ENCODE assay signal across 8 cellular contexts in genomic region chr1:27521336-27522147, GRCh38. TPM values are rescaled to one million over a fixed set of nuclear protein-coding genes. Genes with fewer than 3 reads are reported as not detected.
A peak's percentile ranks its signal among the peaks of the same experiment; 100 is the strongest.
DNase-seq lines count a peak whose midpoint lies in the region; ATAC-seq, FAIRE-seq and TF ChIP-seq lines count a peak whose summit lies in the region.

No MANE protein-coding gene starts in this region.

- dilution Hi-C loops in IMR-90 (cut with HindIII; ENCODE audit: low sequenced_read_pairs, unreplicated experiment) = no loop called here

- peak overlapping the region; percentile 0; the same call in 1 of the 2 replicates for H3K4ac ChIP-seq in IMR-90 (ENCODE audit: low read depth, low read length)

- ATAC-seq in IMR-90 (ENCODE audit: low read depth) (no peak), HG02610 (IDR thresholded peaks at IDR 0.05; ENCODE audit: unreplicated experiment) (no peak), GM19455 (IDR thresholded peaks at IDR 0.05; ENCODE audit: unreplicated experiment) (no peak)

- H2BK120ac ChIP-seq in IMR-90 (ENCODE audit: low read depth, low read length) = no peak overlapping the region; the same call in 1 of the 2 replicates

- no peak for TF ChIP-seq POLR2A in IMR-90 (IDR thresholded peaks at IDR 0.05; ENCODE audit: low read depth, low read length)

- H3K56ac ChIP-seq in IMR-90 (ENCODE audit: extremely low read depth, insufficient read depth, low read length) = no peak overlapping the region

- in situ Hi-C loops in IMR-90 (cut with MboI; ENCODE audit: low sequenced_read_pairs) = no loop called here

- DNase-seq in IMR-90 (no peak), head of caudate nucleus (peak in 35 of 42 donors; percentile 42 to 85 (median 64)), urothelium cell line (ENCODE audit: low spot score) (no peak), EL (no peak)
- peak; percentile 78 for DNase-seq in activated T-cell treated with anti-CD3 and anti-CD28 coated beads, Interleukin-2, amount 50 U/mL, for 24 hours
- peak; percentile 68 for DNase-seq in stimulated activated CD4-positive, alpha-beta T cell treated with anti-CD3 and anti-CD28 coated beads, Interleukin-15, amount 100 ng/mL, for 24 hours

- H3K18ac ChIP-seq in IMR-90 (ENCODE audit: low read depth, low read length) = no peak overlapping the region

- BruUV-seq in IMR-90 (replicated peaks; lab: Mats Ljungman, UMichigan) = no TSS peak

- no peaks in the 10 kb centered on the region for H3K9me3 Mint-ChIP-seq in activated T-cell treated with anti-CD3 and anti-CD28 coated beads, Interleukin-2, amount 50 U/mL, for 24 hours

- H3K14ac ChIP-seq in IMR-90 (replicated peaks; ENCODE audit: low read depth, low read length) = peak overlapping the region; percentile 28; the same call in 1 of the 2 replicates

- 57% methylated on average over 10 of the region's 28 CpGs; no CpG with 5 or more reads in 1 of the 2 experiments for WGBS in IMR-90 (ENCODE audit: extremely low coverage in 2 of 2, insufficient read length in 1 of 2), 2 experiments

- TF ChIP-seq CTCF in IMR-90 (conservative IDR thresholded peaks at IDR 0.05; ENCODE audit: low read depth, low read length) = no peak

- H3K4me2 ChIP-seq in IMR-90 (ENCODE audit: low read depth, low read length) = no peak overlapping the region

- no peak overlapping the region; the same call in 1 of the 2 replicates for H4K91ac ChIP-seq in IMR-90 (ENCODE audit: insufficient read depth, low read depth, low read length)

- H3K9me1 ChIP-seq in IMR-90 (ENCODE audit: insufficient read depth, low read length) = peaks cover 14% of the 10 kb centered on the region

- no peaks in the 10 kb centered on the region for H3K9me3 ChIP-seq in IMR-90 (ENCODE audit: control insufficient read depth, insufficient read depth, low read length)

- H2BK5ac ChIP-seq in IMR-90 (ENCODE audit: low read depth, low read length, poor library complexity, severe bottlenecking) = no peak overlapping the region

- peaks cover 0 to 9% of the 10 kb centered on the region in 2 experiments; a peak in 2 of 4 replicates for H3K79me1 ChIP-seq in IMR-90 (ENCODE audit: low read depth in 1 of 2, low read length in 2 of 2)

- H2BK15ac ChIP-seq in IMR-90 (ENCODE audit: low read depth, low read length) = no peak overlapping the region

- POLR2A ChIA-PET in IMR-90 (lab: Charles Lee; ENCODE audit: unreplicated experiment) = no interaction called here

- no peak overlapping the region for H2BK20ac ChIP-seq in IMR-90 (ENCODE audit: low read depth, low read length)

- no peak overlapping the region for H3K9ac ChIP-seq in IMR-90 (ENCODE audit: low read depth, low read length)

- no peaks in the 10 kb centered on the region for H3K27me3 Mint-ChIP-seq in activated T-cell treated with anti-CD3 and anti-CD28 coated beads, Interleukin-2, amount 50 U/mL, for 24 hours

- intact Hi-C loops in IMR-90 (cut with micrococcal nuclease) (no loop called here), head of caudate nucleus (cut with DNase I) (no loop called here)

- H3K4me1 Mint-ChIP-seq in activated T-cell treated with anti-CD3 and anti-CD28 coated beads, Interleukin-2, amount 50 U/mL, for 24 hours (ENCODE audit: low read depth) = peaks cover 75% of the 10 kb centered on the region

- H2AK5ac ChIP-seq in IMR-90 (ENCODE audit: low read depth, low read length) = no peak overlapping the region

- peak overlapping the region; percentile 80; the same call in 1 of the 2 replicates for H3K23ac ChIP-seq in IMR-90 (ENCODE audit: low read depth, low read length)

- H3K4me3 Mint-ChIP-seq in activated T-cell treated with anti-CD3 and anti-CD28 coated beads, Interleukin-2, amount 50 U/mL, for 24 hours = peak overlapping the region; percentile 88

- no peak overlapping the region for H3K4me3 ChIP-seq in IMR-90 (ENCODE audit: insufficient read depth, low read depth, low read length)

- H4K8ac ChIP-seq in IMR-90 (ENCODE audit: low read depth in 2 of 2, low read length in 2 of 2) = peak overlapping the region in 1 of 2 experiments; percentile 16; a peak in 1 of 4 replicates

- H3K4me1 ChIP-seq in IMR-90 (ENCODE audit: control insufficient read depth, insufficient read depth, low read length) = peaks cover 21% of the 10 kb centered on the region

- no peak for FAIRE-seq in urothelium cell line (lab: Jason Lieb, UNC)

- peak overlapping the region; percentile 92 for H3K27ac Mint-ChIP-seq in activated T-cell treated with anti-CD3 and anti-CD28 coated beads, Interleukin-2, amount 50 U/mL, for 24 hours

- H4K5ac ChIP-seq in IMR-90 (ENCODE audit: low read depth, low read length) = no peak overlapping the region; the same call in 1 of the 2 replicates

- CTCF ChIA-PET in IMR-90 (lab: Yijun Ruan, JAX) = no interaction called here

- H3K27me3 ChIP-seq in IMR-90 (ENCODE audit: control insufficient read depth, insufficient read depth, low read length) = no peaks in the 10 kb centered on the region

- no peaks in the 10 kb centered on the region for H3K36me3 ChIP-seq in IMR-90 (ENCODE audit: control insufficient read depth, insufficient read depth, low read length)

- H3K36me3 Mint-ChIP-seq in activated T-cell treated with anti-CD3 and anti-CD28 coated beads, Interleukin-2, amount 50 U/mL, for 24 hours (ENCODE audit: low read depth) = peaks cover 7% of the 10 kb centered on the region

- peak overlapping the region; percentile 78 for H2AFZ ChIP-seq in IMR-90 (replicated peaks; ENCODE audit: low read length, poor library complexity)

- no peak overlapping the region for H3K27ac ChIP-seq in IMR-90 (ENCODE audit: insufficient read depth, low read length)

- peak overlapping the region; percentile 62 for H2AK9ac ChIP-seq in IMR-90 (replicated peaks; ENCODE audit: low read depth, low read length, poor library complexity)

- H4K20me1 ChIP-seq in IMR-90 (ENCODE audit: insufficient read depth, low read length) = no peaks in the 10 kb centered on the region

- TF ChIP-seq RAD21 in IMR-90 (IDR thresholded peaks at IDR 0.05; ENCODE audit: low read length) = no peak

TF ChIP-seq in IMR-90, 13 proteins besides CTCF, POLR2A, EP300 and RAD21:
- no peak for TF ChIP-seq USF2 (IDR thresholded peaks at IDR 0.05; ENCODE audit: low read depth, low read length)
- TF ChIP-seq MAZ (IDR thresholded peaks at IDR 0.05; ENCODE audit: borderline replicate concordance, low read depth, low read length) = no peak
- no peak for TF ChIP-seq FOS (IDR thresholded peaks at IDR 0.05; ENCODE audit: low read depth, low read length)
- TF ChIP-seq NFE2L2 (IDR thresholded peaks at IDR 0.05; ENCODE audit: low read depth, low read length) = no peak
- no peak for TF ChIP-seq CEBPB (IDR thresholded peaks at IDR 0.05; ENCODE audit: low read depth, low read length)
- TF ChIP-seq CHD1 (IDR thresholded peaks at IDR 0.05; ENCODE audit: low read depth, low read length) = no peak
- TF ChIP-seq SMC3 (IDR thresholded peaks at IDR 0.05; ENCODE audit: low read depth, low read length) = no peak
- no peak for TF ChIP-seq MXI1 (IDR thresholded peaks at IDR 0.05; ENCODE audit: borderline replicate concordance, low read depth, low read length)
- no peak for TF ChIP-seq ELK1 (IDR thresholded peaks at IDR 0.05; ENCODE audit: borderline replicate concordance, low read depth, low read length)
- no peak for TF ChIP-seq MAFK (IDR thresholded peaks at IDR 0.05; ENCODE audit: low read depth, low read length)

RNA-seq across cellular contexts. Expression of gene WASF2, which starts 31.6 kb away (rescaled TPM):
- total RNA-seq in IMR-90 (2012; rRNA removed) = 7.5 and 7.9 TPM in 2 replicates
- polyA plus RNA-seq in IMR-90 (2012; rRNA removed) = 45.0 and 45.4 TPM in 2 replicates
- 28.6 and 29.9 TPM in 2 replicates for polyA plus RNA-seq in IMR-90 (2012; cell fraction: cytosol; rRNA removed)
- 29.8 and 37.0 TPM in 2 replicates for polyA plus RNA-seq in IMR-90 (2012; cell fraction: nucleus; rRNA removed; ENCODE audit: low replicate concordance)

Comparison
In these comparisons a context has a peak if more than half of its experiments do, and no peak if none do; other contexts are left out.
1. DNase-seq: peak in activated T-cell treated with anti-CD3 and anti-CD28 coated beads, Interleukin-2, amount 50 U/mL, for 24 hours (single experiment), head of caudate nucleus (35 of 42) and stimulated activated CD4-positive, alpha-beta T cell treated with anti-CD3 and anti-CD28 coated beads, Interleukin-15, amount 100 ng/mL, for 24 hours (single experiment); none in IMR-90 (single experiment), urothelium cell line (single experiment) and EL (single experiment).